In the genomic region with DNA sequence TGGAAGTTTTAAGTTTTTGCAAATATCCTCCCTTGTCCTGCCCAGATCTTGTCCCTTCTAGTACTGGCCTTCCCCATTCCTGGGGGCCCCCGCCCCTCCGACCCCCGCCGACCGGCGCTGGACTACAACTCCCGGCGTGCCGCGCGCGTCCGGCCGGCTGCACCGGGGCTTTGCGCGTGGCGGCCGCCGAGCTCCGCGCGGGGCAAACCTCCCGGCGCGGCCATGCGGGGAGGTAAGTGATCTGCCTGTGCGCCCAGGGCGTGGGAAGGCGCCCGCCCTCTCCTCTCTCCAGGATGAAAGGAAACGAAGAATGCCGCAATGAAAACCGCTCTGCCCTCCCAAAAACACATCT, we compare ENCODE assay signal across 8 cellular contexts. TPM values are rescaled to one million over a fixed set of nuclear protein-coding genes. Genes with fewer than 3 reads are reported as not detected.
DNase-seq lines count a peak whose midpoint lies in the region; TF ChIP-seq lines count a peak whose summit lies in the region.

No MANE protein-coding gene starts in this region.

- H3K4me1 Mint-ChIP-seq in H9 = peaks cover 35 to 41% of the 10 kb centered on the region in 2 experiments

- no peak overlapping the region for H3K23ac ChIP-seq in H9 (ENCODE audit: insufficient read length, low read depth, low read length)

- no peaks in the 10 kb centered on the region for H3K79me2 ChIP-seq in H9 (ENCODE audit: insufficient read depth, low read length)

- no peak overlapping the region for H3K18ac ChIP-seq in H9 (ENCODE audit: insufficient read length, low read depth, low read length)

- no peak overlapping the region for H2AFZ ChIP-seq in H9 (ENCODE audit: low read length)

- H3K4ac ChIP-seq in H9 (ENCODE audit: low read depth, low read length) = no peak overlapping the region

- H2BK20ac ChIP-seq in H9 (ENCODE audit: low read depth, low read length, poor library complexity, severe bottlenecking) = no peak overlapping the region

- H3K4me2 ChIP-seq in H9 (ENCODE audit: insufficient read depth, insufficient read length, low read length) = peak overlapping the region; percentile 65

- H2AK5ac ChIP-seq in H9 (ENCODE audit: insufficient read length, low read length) = no peak overlapping the region

- H2BK15ac ChIP-seq in H9 (ENCODE audit: low read depth, low read length) = no peak overlapping the region; the same call in 1 of the 2 replicates

- H2BK5ac ChIP-seq in H9 (ENCODE audit: insufficient read length, low read length) = no peak overlapping the region

- no peak overlapping the region for H3K27ac ChIP-seq in H9 (ENCODE audit: insufficient read length, low read depth, low read length)

- DNase-seq in NCI-H2107 (lab: John Stamatoyannopoulos, UW) (peak; percentile 37), NCI-H2107 treated with DMSO at 0.1 percent for 48 hours (lab: John Stamatoyannopoulos, UW; ENCODE audit: unreplicated experiment) (no peak), H9 (peak; percentile 47), LNCaP clone FGC (ENCODE audit: low read depth) (no peak), choroid plexus epithelial cell (ENCODE audit: low read depth) (peak; percentile 37), kidney glomerular epithelial cell (lab: John Stamatoyannopoulos, UW) (peak; percentile 18)
- peak; percentile 46 for DNase-seq in activated CD4-positive, CD25-positive, alpha-beta regulatory T cell treated with anti-CD3 and anti-CD28 coated beads, Interleukin-2, amount 50 U/mL, for 72 hours
- peak; percentile 23 for DNase-seq in stimulated activated CD4-positive, alpha-beta T cell treated with anti-CD3 and anti-CD28 coated beads, Interleukin-2, amount 100 ng/mL, for 4 hours (ENCODE audit: low read depth)

- peaks cover 6% of the 10 kb centered on the region; the same call in 1 of the 2 replicates for H3K27me3 Mint-ChIP-seq in H9 (ENCODE audit: low read depth)

- no peak overlapping the region for H4K5ac ChIP-seq in H9 (ENCODE audit: insufficient read length, low read depth, low read length)

- no peak overlapping the region for H4K8ac ChIP-seq in H9 (replicated peaks; ENCODE audit: insufficient read length, low read depth, low read length)

- no peak overlapping the region for H2BK12ac ChIP-seq in H9 (ENCODE audit: insufficient read length, low read depth, low read length)

- H3K27ac Mint-ChIP-seq in H9 = peak overlapping the region in 1 of 3 experiments; percentile 79; a peak in 2 of 7 replicates

- peaks cover 12% of the 10 kb centered on the region for H3K23me2 ChIP-seq in H9 (ENCODE audit: insufficient read length, low read depth, low read length, poor library complexity, severe bottlenecking)

- H3T11ph ChIP-seq in H9 (ENCODE audit: low read length) = no peak overlapping the region

- H3K36me3 Mint-ChIP-seq in H9 (ENCODE audit: insufficient read depth in 1 of 3, low read depth in 3 of 3) = peaks cover 0 to 2% (median 0%) of the 10 kb centered on the region in 3 experiments; a peak in 3 of 7 replicates

- peaks cover 8% of the 10 kb centered on the region; the same call in 1 of the 2 replicates for H3K4me1 ChIP-seq in H9 (ENCODE audit: insufficient read depth, low read length)

- peak overlapping the region; percentile 67 for H3K14ac ChIP-seq in H9 (ENCODE audit: insufficient read depth, low read length)

- no peak overlapping the region for H3K56ac ChIP-seq in H9 (ENCODE audit: insufficient read length, low read depth, low read length)

- H4K91ac ChIP-seq in H9 (ENCODE audit: insufficient read length, low read depth, low read length) = no peak overlapping the region

- no peaks in the 10 kb centered on the region for H3K9me3 ChIP-seq in H9 (ENCODE audit: control insufficient read depth, low read depth, low read length)

- H3K9ac ChIP-seq in H9 (ENCODE audit: extremely low read depth, insufficient read length, low read length) = peak overlapping the region; percentile 72

- TF ChIP-seq CTCF in H9 (conservative IDR thresholded peaks at IDR 0.05) (no peak), LNCaP clone FGC (IDR thresholded peaks at IDR 0.05; ENCODE audit: control insufficient read depth, extremely low read depth, insufficient read depth) (no peak), choroid plexus epithelial cell (conservative IDR thresholded peaks at IDR 0.05; ENCODE audit: low read depth, low read length) (no peak)

- peak overlapping the region; percentile 69 for H3K4me3 ChIP-seq in LNCaP clone FGC (ENCODE audit: low read depth, low read length)
- H3K4me3 ChIP-seq in choroid plexus epithelial cell (ENCODE audit: low read depth, low read length) = peak overlapping the region; percentile 90

- no peaks in the 10 kb centered on the region for H3K27me3 ChIP-seq in H9 (ENCODE audit: insufficient read depth, low read length)

- H3K4me3 Mint-ChIP-seq in H9 = peak overlapping the region; percentile 87 to 93

- WGBS in H9 (ENCODE audit: extremely low coverage, insufficient read length, low lambda C conversion rate) = no CpG with 5 or more reads among the region's 34 CpGs

- no peaks in the 10 kb centered on the region for H4K20me1 ChIP-seq in H9 (ENCODE audit: control insufficient read depth, insufficient read depth, insufficient read length)

- H3K79me1 ChIP-seq in H9 (ENCODE audit: insufficient read depth, low read depth, low read length, poor library complexity, severe bottlenecking) = no peaks in the 10 kb centered on the region

- peaks cover 3 to 14% of the 10 kb centered on the region in 2 experiments; a peak in 4 of 5 replicates for H3K9me3 Mint-ChIP-seq in H9

- H2BK120ac ChIP-seq in H9 (ENCODE audit: low read depth, low read length, poor library complexity, severe bottlenecking) = no peak overlapping the region

RNA-seq across cellular contexts. Expression of a gene that starts 3.2 kb away (rescaled TPM):
- total RNA-seq in H9 (2021) = 0.61 and 0.97 TPM in 2 replicates

Comparison
In these comparisons a context has a peak if more than half of its experiments do, and no peak if none do; other contexts are left out.
1. DNase-seq: peak in NCI-H2107 (single experiment), H9 (single experiment), activated CD4-positive, CD25-positive, alpha-beta regulatory T cell treated with anti-CD3 and anti-CD28 coated beads, Interleukin-2, amount 50 U/mL, for 72 hours (single experiment), choroid plexus epithelial cell (single experiment), kidney glomerular epithelial cell (single experiment) and stimulated activated CD4-positive, alpha-beta T cell treated with anti-CD3 and anti-CD28 coated beads, Interleukin-2, amount 100 ng/mL, for 4 hours (single experiment); none in NCI-H2107 treated with DMSO at 0.1 percent for 48 hours (single experiment) and LNCaP clone FGC (single experiment).